ENCODE assay signal across 1 cellular context in the genomic region with DNA sequence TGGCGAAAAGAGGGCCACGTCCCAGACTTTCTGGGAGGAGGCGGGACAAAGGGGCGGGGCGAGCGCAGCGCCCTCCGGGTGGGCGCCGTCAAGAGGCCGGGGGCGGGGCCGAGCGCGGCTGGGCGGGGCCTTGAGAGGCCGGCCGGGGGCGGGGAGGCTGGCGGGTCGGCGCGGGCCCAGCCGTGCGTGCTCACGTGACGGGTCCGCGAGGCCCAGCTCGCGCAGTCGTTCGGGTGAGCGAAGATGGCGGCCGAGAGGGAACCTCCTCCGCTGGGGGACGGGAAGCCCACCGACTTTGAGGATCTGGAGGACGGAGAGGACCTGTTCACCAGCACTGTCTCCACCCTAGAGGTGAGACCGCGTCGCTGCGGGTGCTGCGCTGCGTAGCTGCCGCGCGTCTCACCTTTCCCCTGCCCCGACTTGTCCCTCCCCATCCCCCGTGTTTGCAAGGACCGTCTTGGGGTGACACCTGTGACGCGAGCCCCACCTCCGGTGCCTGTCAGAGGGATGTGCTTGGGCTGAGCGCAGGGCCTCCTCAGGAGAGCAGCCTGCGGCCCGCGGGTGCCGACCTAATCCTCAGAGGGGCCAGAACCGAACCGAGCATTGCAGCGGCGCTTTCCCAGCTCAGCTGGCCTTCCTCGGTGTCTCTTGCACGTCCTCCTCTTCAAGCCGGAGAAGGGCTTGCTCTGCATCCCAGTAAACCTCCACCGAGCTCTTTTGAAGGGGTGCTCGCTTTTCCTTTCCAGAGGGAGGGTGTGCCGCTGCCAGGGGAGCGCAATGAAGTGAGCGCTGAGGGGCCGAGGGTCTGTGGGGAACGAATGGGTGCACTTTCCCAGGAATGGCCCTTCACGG.
TF ChIP-seq lines count a peak whose summit lies in the region.

Gene SNX2, plus strand, starts transcription at position 220 of the 852 bp plus-strand sequence. Its CDS starts 24 bp downstream, at position 244.

TF ChIP-seq in HepG2, 621 proteins besides CTCF, POLR2A, EP300 and RAD21 (continued from another document and continues in another):
- TF ChIP-seq PHF5A (CRISPR knock-in tag; IDR thresholded peaks at IDR 0.05; ENCODE audit: low read depth, unreplicated experiment), result no peak
- TF ChIP-seq ZNF331 (CRISPR knock-in tag; IDR thresholded peaks at IDR 0.05), result 0 out of 2 replicates have a peak, but pooled peaks have one; percentile 39
- TF ChIP-seq CHCHD3 (CRISPR knock-in tag; IDR thresholded peaks at IDR 0.05), result 0 out of 2 replicates have a peak, but pooled peaks have one; percentile 32
- no peak for TF ChIP-seq ZNF280D (CRISPR knock-in tag; IDR thresholded peaks at IDR 0.05)
- peak; percentile 65 for TF ChIP-seq ZSCAN25 (CRISPR knock-in tag; IDR thresholded peaks at IDR 0.05)
- no peak for TF ChIP-seq ZNF577 (CRISPR knock-in tag; IDR thresholded peaks at IDR 0.05; ENCODE audit: borderline replicate concordance, low read depth)
- TF ChIP-seq ZNF318 (CRISPR knock-in tag; IDR thresholded peaks at IDR 0.05), result no peak
- peak; percentile 70 for TF ChIP-seq TGIF2 (CRISPR knock-in tag; IDR thresholded peaks at IDR 0.05)
- no peak for TF ChIP-seq TAF15 (IDR thresholded peaks at IDR 0.05; ENCODE audit: low read depth, low read length, poor library complexity, severe bottlenecking)
- TF ChIP-seq E2F2 (CRISPR knock-in tag; IDR thresholded peaks at IDR 0.05; ENCODE audit: borderline replicate concordance), result 0 out of 2 replicates have a peak, but pooled peaks have one; percentile 61
- 0 out of 2 replicates have a peak, but pooled peaks have one; percentile 26 for TF ChIP-seq ZNF546 (CRISPR knock-in tag; conservative IDR thresholded peaks at IDR 0.05)
- TF ChIP-seq FOXO1 (CRISPR knock-in tag; IDR thresholded peaks at IDR 0.05), result no peak; the same call in 1 of the 2 replicates
- TF ChIP-seq ATAD3A (CRISPR knock-in tag; IDR thresholded peaks at IDR 0.05), result no peak
- no peak for TF ChIP-seq FOXP1 (IDR thresholded peaks at IDR 0.05)
- no peak; the same call in 1 of the 2 replicates for TF ChIP-seq FOXP1 (CRISPR knock-in tag; IDR thresholded peaks at IDR 0.05)
- TF ChIP-seq, protein P1, sequence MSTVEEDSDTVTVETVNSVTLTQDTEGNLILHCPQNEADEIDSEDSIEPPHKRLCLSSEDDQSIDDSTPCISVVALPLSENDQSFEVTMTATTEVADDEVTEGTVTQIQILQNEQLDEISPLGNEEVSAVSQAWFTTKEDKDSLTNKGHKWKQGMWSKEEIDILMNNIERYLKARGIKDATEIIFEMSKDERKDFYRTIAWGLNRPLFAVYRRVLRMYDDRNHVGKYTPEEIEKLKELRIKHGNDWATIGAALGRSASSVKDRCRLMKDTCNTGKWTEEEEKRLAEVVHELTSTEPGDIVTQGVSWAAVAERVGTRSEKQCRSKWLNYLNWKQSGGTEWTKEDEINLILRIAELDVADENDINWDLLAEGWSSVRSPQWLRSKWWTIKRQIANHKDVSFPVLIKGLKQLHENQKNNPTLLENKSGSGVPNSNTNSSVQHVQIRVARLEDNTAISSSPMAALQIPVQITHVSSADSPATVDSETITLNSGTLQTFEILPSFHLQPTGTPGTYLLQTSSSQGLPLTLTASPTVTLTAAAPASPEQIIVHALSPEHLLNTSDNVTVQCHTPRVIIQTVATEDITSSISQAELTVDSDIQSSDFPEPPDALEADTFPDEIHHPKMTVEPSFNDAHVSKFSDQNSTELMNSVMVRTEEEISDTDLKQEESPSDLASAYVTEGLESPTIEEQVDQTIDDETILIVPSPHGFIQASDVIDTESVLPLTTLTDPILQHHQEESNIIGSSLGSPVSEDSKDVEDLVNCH (CRISPR knock-in tag; IDR thresholded peaks at IDR 0.05), result no peak
- TF ChIP-seq, protein P2, sequence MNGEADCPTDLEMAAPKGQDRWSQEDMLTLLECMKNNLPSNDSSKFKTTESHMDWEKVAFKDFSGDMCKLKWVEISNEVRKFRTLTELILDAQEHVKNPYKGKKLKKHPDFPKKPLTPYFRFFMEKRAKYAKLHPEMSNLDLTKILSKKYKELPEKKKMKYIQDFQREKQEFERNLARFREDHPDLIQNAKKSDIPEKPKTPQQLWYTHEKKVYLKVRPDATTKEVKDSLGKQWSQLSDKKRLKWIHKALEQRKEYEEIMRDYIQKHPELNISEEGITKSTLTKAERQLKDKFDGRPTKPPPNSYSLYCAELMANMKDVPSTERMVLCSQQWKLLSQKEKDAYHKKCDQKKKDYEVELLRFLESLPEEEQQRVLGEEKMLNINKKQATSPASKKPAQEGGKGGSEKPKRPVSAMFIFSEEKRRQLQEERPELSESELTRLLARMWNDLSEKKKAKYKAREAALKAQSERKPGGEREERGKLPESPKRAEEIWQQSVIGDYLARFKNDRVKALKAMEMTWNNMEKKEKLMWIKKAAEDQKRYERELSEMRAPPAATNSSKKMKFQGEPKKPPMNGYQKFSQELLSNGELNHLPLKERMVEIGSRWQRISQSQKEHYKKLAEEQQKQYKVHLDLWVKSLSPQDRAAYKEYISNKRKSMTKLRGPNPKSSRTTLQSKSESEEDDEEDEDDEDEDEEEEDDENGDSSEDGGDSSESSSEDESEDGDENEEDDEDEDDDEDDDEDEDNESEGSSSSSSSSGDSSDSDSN (CRISPR knock-in tag; IDR thresholded peaks at IDR 0.05), result peak; percentile 74
- peak; percentile 61 for TF ChIP-seq MYC (CRISPR knock-in tag; IDR thresholded peaks at IDR 0.05; ENCODE audit: borderline replicate concordance)
- TF ChIP-seq ZC3H4 (CRISPR knock-in tag; IDR thresholded peaks at IDR 0.05; ENCODE audit: borderline replicate concordance), result no peak
- peak; percentile 77; the same call in 1 of the 2 replicates for TF ChIP-seq ZNF232 (CRISPR knock-in tag; IDR thresholded peaks at IDR 0.05; ENCODE audit: borderline replicate concordance)
- no peak for TF ChIP-seq MIER2 (CRISPR knock-in tag; IDR thresholded peaks at IDR 0.05)
- TF ChIP-seq THAP11 (CRISPR knock-in tag; IDR thresholded peaks at IDR 0.05), result peak; percentile 56; the same call in 1 of the 2 replicates
- TF ChIP-seq KDM5B (CRISPR knock-in tag; IDR thresholded peaks at IDR 0.05; ENCODE audit: borderline replicate concordance), result peak; percentile 80
- 0 out of 2 replicates have a peak, but pooled peaks have one; percentile 54 for TF ChIP-seq ZNF234 (CRISPR knock-in tag; conservative IDR thresholded peaks at IDR 0.05)
- 0 out of 2 replicates have a peak, but pooled peaks have one; percentile 36 for TF ChIP-seq THAP7 (CRISPR knock-in tag; IDR thresholded peaks at IDR 0.05)
- peak; percentile 85 for TF ChIP-seq ZNF687 (CRISPR knock-in tag; IDR thresholded peaks at IDR 0.05)
- TF ChIP-seq ARID2 (CRISPR knock-in tag; IDR thresholded peaks at IDR 0.05; ENCODE audit: borderline replicate concordance), result peak; percentile 87
- peak; percentile 79 for TF ChIP-seq SPEN (CRISPR knock-in tag; IDR thresholded peaks at IDR 0.05; ENCODE audit: low read depth)
